14 cellular contexts compared by ENCODE assay signal in the genomic region with DNA sequence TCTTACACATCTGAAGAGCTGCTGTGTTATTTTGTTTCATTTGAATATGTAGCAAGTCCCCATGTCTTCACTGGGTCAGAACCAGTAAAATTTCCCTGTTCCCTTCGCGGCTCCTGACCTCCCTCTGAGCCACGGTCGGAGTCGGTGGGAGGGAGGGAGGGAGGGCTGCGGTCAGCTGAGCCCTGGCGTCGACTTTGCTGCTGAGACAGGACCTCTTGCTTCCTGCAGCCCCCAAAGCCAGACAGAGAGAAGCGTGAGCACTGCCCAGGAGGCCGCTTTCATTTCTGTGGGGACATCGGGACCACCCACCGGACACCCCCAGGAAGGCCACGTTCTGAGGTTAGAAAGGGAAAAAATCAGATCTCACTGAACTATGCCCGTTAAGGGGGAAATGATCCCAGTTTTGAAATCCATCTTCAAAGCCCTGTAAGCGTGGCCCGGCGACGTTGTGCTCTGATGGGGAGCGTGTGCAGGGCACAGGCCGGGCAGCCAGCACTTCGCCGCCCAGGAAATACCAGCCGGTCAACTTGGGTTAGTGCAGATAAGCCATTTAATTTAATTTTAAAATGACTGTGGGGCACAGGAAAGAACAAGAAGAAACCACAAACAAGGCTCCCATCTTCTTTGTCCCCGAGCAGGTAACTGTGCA. TPM values are rescaled to one million over a fixed set of nuclear protein-coding genes. Genes with fewer than 3 reads are reported as not detected.
DNase-seq lines count a peak whose midpoint lies in the region; ATAC-seq, FAIRE-seq and TF ChIP-seq lines count a peak whose summit lies in the region.
"Had no signal": no experiment of that assay in that cellular context is flagged by ENCODE, and none has a peak within 500 bp of the region (broad histone marks: within the 10 kb centered on the region; RNA-seq: fewer than 3 reads in every experiment).

No MANE protein-coding gene starts in this region.

- ATAC-seq in natural killer cell treated with Interleukin-12 subunit alpha and Interleukin-12 subunit beta and Interleukin-15 and Interleukin-18, amount 100 ng/mL, for 72 hours: no peak
- ATAC-seq: heart left ventricle had no signal

- FAIRE-seq in GM12891 (lab: Jason Lieb, UNC): no peak

- no peak for DNase-seq in T-helper 2 cell treated with Interferon-gamma antibody and Interleukin-4, amounts not matched to agents 5 μg/mL and 100 μg/mL, for 36 hours (ENCODE audit: low spot score)
- no peak for DNase-seq in T-helper 2 cell
- DNase-seq in Jurkat, Clone E6-1 (ENCODE audit: low read depth, low spot score): no peak
- DNase-seq in activated naive CD4-positive, alpha-beta T cell treated with anti-CD3 and anti-CD28 coated beads, Interleukin-2, amount 10 ng/mL, durations not matched to agents 7 days and 5 days: no peak
- DNase-seq in natural killer cell treated with Interleukin-12 subunit alpha and Interleukin-12 subunit beta and Interleukin-15 and Interleukin-18, amount 100 ng/mL, for 72 hours (ENCODE audit: low spot score): no peak
- DNase-seq in NCI-H2171 (lab: John Stamatoyannopoulos, UW): no peak
- no peak for DNase-seq in GM12891 (ENCODE audit: insufficient read length, low spot score)
- no peak for DNase-seq in iPS-NIHi11 (ENCODE audit: low spot score)
- DNase-seq: Caco-2, colonic mucosa, NCI-H69, transverse colon had no signal

- no peak for TF ChIP-seq POLR2A in GM12891 (IDR thresholded peaks at IDR 0.05; ENCODE audit: low read depth, low read length)

- no peaks in the 10 kb centered on the region for H3K9me3 Mint-ChIP-seq in T-helper 2 cell treated with Interferon-gamma antibody and Interleukin-4, amounts not matched to agents 5 μg/mL and 100 μg/mL, for 36 hours
- peaks cover 21% of the 10 kb centered on the region for H3K9me3 Mint-ChIP-seq in activated naive CD4-positive, alpha-beta T cell treated with anti-CD3 and anti-CD28 coated beads, Interleukin-2, amount 10 ng/mL, durations not matched to agents 7 days and 5 days
- H3K9me3 Mint-ChIP-seq in natural killer cell treated with Interleukin-12 subunit alpha and Interleukin-12 subunit beta and Interleukin-15 and Interleukin-18, amount 100 ng/mL, for 72 hours: no peaks in the 10 kb centered on the region

- CTCF ChIA-PET in activated naive CD4-positive, alpha-beta T cell treated with anti-CD3 and anti-CD28 coated beads, Interleukin-2, amount 10 ng/mL, durations not matched to agents 7 days and 5 days (lab: Charles Lee): interaction anchor here (1.4 kb wide), 1 partner anchor 25 kb away, joined by 4 read pairs; no protein-coding TSS in a partner anchor

- peak overlapping the region; percentile 84 for H3K4me3 Mint-ChIP-seq in T-helper 2 cell treated with Interferon-gamma antibody and Interleukin-4, amounts not matched to agents 5 μg/mL and 100 μg/mL, for 36 hours
- H3K4me3 Mint-ChIP-seq in activated naive CD4-positive, alpha-beta T cell treated with anti-CD3 and anti-CD28 coated beads, Interleukin-2, amount 10 ng/mL, durations not matched to agents 7 days and 5 days: peak overlapping the region; percentile 42
- H3K4me3 Mint-ChIP-seq in natural killer cell treated with Interleukin-12 subunit alpha and Interleukin-12 subunit beta and Interleukin-15 and Interleukin-18, amount 100 ng/mL, for 72 hours: peak overlapping the region; percentile 83

- peak overlapping the region; percentile 28 for H3K4me3 ChIP-seq in Jurkat, Clone E6-1 (ENCODE audit: low read length)
- H3K4me3 ChIP-seq: colonic mucosa, prostate gland had no signal

- peaks cover 25% of the 10 kb centered on the region for H3K27me3 Mint-ChIP-seq in T-helper 2 cell treated with Interferon-gamma antibody and Interleukin-4, amounts not matched to agents 5 μg/mL and 100 μg/mL, for 36 hours (ENCODE audit: low read depth)
- H3K27me3 Mint-ChIP-seq in activated naive CD4-positive, alpha-beta T cell treated with anti-CD3 and anti-CD28 coated beads, Interleukin-2, amount 10 ng/mL, durations not matched to agents 7 days and 5 days: peaks cover 35% of the 10 kb centered on the region
- H3K27me3 Mint-ChIP-seq in natural killer cell treated with Interleukin-12 subunit alpha and Interleukin-12 subunit beta and Interleukin-15 and Interleukin-18, amount 100 ng/mL, for 72 hours: no peaks in the 10 kb centered on the region

- H3K27ac Mint-ChIP-seq in T-helper 2 cell treated with Interferon-gamma antibody and Interleukin-4, amounts not matched to agents 5 μg/mL and 100 μg/mL, for 36 hours: peak overlapping the region; percentile 91
- H3K27ac Mint-ChIP-seq in activated naive CD4-positive, alpha-beta T cell treated with anti-CD3 and anti-CD28 coated beads, Interleukin-2, amount 10 ng/mL, durations not matched to agents 7 days and 5 days: peak overlapping the region; percentile 93
- H3K27ac Mint-ChIP-seq in natural killer cell treated with Interleukin-12 subunit alpha and Interleukin-12 subunit beta and Interleukin-15 and Interleukin-18, amount 100 ng/mL, for 72 hours: peak overlapping the region; percentile 77 to 82

- peaks cover 6% of the 10 kb centered on the region for H3K36me3 Mint-ChIP-seq in T-helper 2 cell treated with Interferon-gamma antibody and Interleukin-4, amounts not matched to agents 5 μg/mL and 100 μg/mL, for 36 hours (ENCODE audit: low read depth)
- peaks cover 34% of the 10 kb centered on the region for H3K36me3 Mint-ChIP-seq in activated naive CD4-positive, alpha-beta T cell treated with anti-CD3 and anti-CD28 coated beads, Interleukin-2, amount 10 ng/mL, durations not matched to agents 7 days and 5 days
- peaks cover 5% of the 10 kb centered on the region for H3K36me3 Mint-ChIP-seq in natural killer cell treated with Interleukin-12 subunit alpha and Interleukin-12 subunit beta and Interleukin-15 and Interleukin-18, amount 100 ng/mL, for 72 hours

- H3K4me1 Mint-ChIP-seq in T-helper 2 cell treated with Interferon-gamma antibody and Interleukin-4, amounts not matched to agents 5 μg/mL and 100 μg/mL, for 36 hours (ENCODE audit: low read depth): peaks cover 22% of the 10 kb centered on the region
- H3K4me1 Mint-ChIP-seq in activated naive CD4-positive, alpha-beta T cell treated with anti-CD3 and anti-CD28 coated beads, Interleukin-2, amount 10 ng/mL, durations not matched to agents 7 days and 5 days: peaks cover 56% of the 10 kb centered on the region
- H3K4me1 Mint-ChIP-seq in natural killer cell treated with Interleukin-12 subunit alpha and Interleukin-12 subunit beta and Interleukin-15 and Interleukin-18, amount 100 ng/mL, for 72 hours (ENCODE audit: low read depth in 2 of 2): peaks cover 11 to 17% of the 10 kb centered on the region in 2 donors

TF ChIP-seq in GM12891, 5 proteins besides CTCF, POLR2A, EP300 and RAD21:
- TF ChIP-seq PAX5 (IDR thresholded peaks at IDR 0.05; ENCODE audit: insufficient read depth, low read length, severe bottlenecking) (no peak), SPI1 (IDR thresholded peaks at IDR 0.05; ENCODE audit: low read depth, low read length) (no peak), POLR2AphosphoS5 (IDR thresholded peaks at IDR 0.05; ENCODE audit: low read depth, low read length) (no peak), POU2F2 (IDR thresholded peaks at IDR 0.05; ENCODE audit: low read depth, low read length) (no peak), TAF1 (IDR thresholded peaks at IDR 0.05; ENCODE audit: low read depth, low read length) (no peak)

RNA-seq across cellular contexts. Expression of a gene that starts 42.1 kb away (rescaled TPM):
- polyA plus RNA-seq in Jurkat, Clone E6-1 (2012; ENCODE audit: insufficient read depth, insufficient read length): 69.1 TPM
- total RNA-seq in natural killer cell treated with Interleukin-12 subunit alpha and Interleukin-12 subunit beta and Interleukin-15 and Interleukin-18, amount 100 ng/mL, for 72 hours: 10 to 100 TPM; 28.0 to 48.2 TPM
- polyA plus RNA-seq in GM12891 (2012; ENCODE audit: low read depth, missing spikeins): 18.0 TPM

RNA-seq across cellular contexts. Expression of a gene that starts 42.2 kb away (rescaled TPM):
- polyA plus RNA-seq in Jurkat, Clone E6-1 (2012; ENCODE audit: insufficient read depth, insufficient read length): 39.4 TPM
- 10 to 100 TPM; 29.5 to 83.7 TPM for total RNA-seq in natural killer cell treated with Interleukin-12 subunit alpha and Interleukin-12 subunit beta and Interleukin-15 and Interleukin-18, amount 100 ng/mL, for 72 hours
- 11.1 TPM for polyA plus RNA-seq in GM12891 (2012; ENCODE audit: low read depth, missing spikeins)
